In genomic region chr6:42138190-42138589, GRCh38 we compare ENCODE assay signal across 1 cellular context.
TF ChIP-seq lines count a peak whose summit lies in the region.

No MANE protein-coding gene starts in this region.

TF ChIP-seq in GM23338, 12 proteins besides CTCF, POLR2A, EP300 and RAD21 (continued from another document):
- TF ChIP-seq ZNF462 (CRISPR knock-in tag; IDR thresholded peaks at IDR 0.05): no peak
- TF ChIP-seq NANOG (IDR thresholded peaks at IDR 0.05; ENCODE audit: borderline replicate concordance): no peak
- no peak for TF ChIP-seq ZNF114 (CRISPR knock-in tag; IDR thresholded peaks at IDR 0.05)
- TF ChIP-seq REST (IDR thresholded peaks at IDR 0.05; ENCODE audit: unreplicated experiment): no peak
- no peak for TF ChIP-seq EZH2phosphoT487 (IDR thresholded peaks at IDR 0.05; ENCODE audit: unreplicated experiment)
- TF ChIP-seq ZNF331 (CRISPR knock-in tag; IDR thresholded peaks at IDR 0.05; ENCODE audit: low read depth): no peak
